ENCODE assay signal across 13 cellular contexts in the genomic region with DNA sequence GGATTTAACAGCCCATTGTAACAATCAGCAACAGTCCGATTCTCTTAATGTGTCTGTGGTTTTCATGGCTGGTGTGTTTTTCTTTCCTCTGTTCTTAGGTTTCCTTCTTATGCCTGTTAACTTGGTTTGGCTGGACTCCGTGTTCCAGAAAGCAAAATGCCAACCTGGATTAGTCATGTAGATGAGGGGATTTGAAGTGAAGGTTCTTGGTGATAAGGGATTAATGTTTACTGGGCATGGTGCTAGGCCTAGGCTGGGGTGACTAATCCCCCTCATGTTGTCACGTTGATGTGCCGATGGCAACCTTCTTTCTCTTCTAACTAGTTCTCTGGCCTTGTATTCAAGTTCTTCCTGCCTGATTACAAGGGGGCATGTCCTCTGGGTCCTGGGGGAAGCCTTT.
A peak's percentile ranks its signal among the peaks of the same experiment; 100 is the strongest.
DNase-seq lines count a peak whose midpoint lies in the region; ATAC-seq, FAIRE-seq and TF ChIP-seq lines count a peak whose summit lies in the region.
"Had no signal": no experiment of that assay in that cellular context is flagged by ENCODE, and none has a peak within 500 bp of the region (broad histone marks: within the 10 kb centered on the region; RNA-seq: fewer than 3 reads in every experiment).

No MANE protein-coding gene starts in this region.

- no peaks in the 10 kb centered on the region for H3K9me3 ChIP-seq in astrocyte (ENCODE audit: insufficient read depth, low read depth, low read length)
- no peaks in the 10 kb centered on the region for H3K9me3 ChIP-seq in endodermal cell (ENCODE audit: control insufficient read depth, low read length)

- FAIRE-seq in H54 (lab: Jason Lieb, UNC) (peak; percentile 15), astrocyte (lab: Jason Lieb, UNC) (peak; percentile 72), D721Med (lab: Jason Lieb, UNC) (no peak)

- CTCF ChIA-PET in activated CD8-positive, alpha-beta memory T cell treated with anti-CD3 and anti-CD28 coated beads, Interleukin-2, amount 10 ng/mL, durations not matched to agents 7 days and 5 days (lab: Charles Lee), result no interaction called here

- peaks cover 7% of the 10 kb centered on the region for H3K4me1 Mint-ChIP-seq in astrocyte (ENCODE audit: low read depth, unreplicated experiment)
- H3K4me1 Mint-ChIP-seq in HFFc6 (ENCODE audit: low read depth), result peaks cover 4% of the 10 kb centered on the region; the same call in 1 of the 2 replicates
- H3K4me1 Mint-ChIP-seq in activated CD8-positive, alpha-beta memory T cell treated with anti-CD3 and anti-CD28 coated beads, Interleukin-2, amount 10 ng/mL, durations not matched to agents 7 days and 5 days, result no peaks in the 10 kb centered on the region
- H3K4me1 Mint-ChIP-seq in endodermal cell, result peaks cover 8% of the 10 kb centered on the region

- TF ChIP-seq CTCF in astrocyte (IDR thresholded peaks at IDR 0.05; ENCODE audit: insufficient read depth, low read depth, low read length), result no peak
- no peak for TF ChIP-seq CTCF in D721Med (IDR thresholded peaks at IDR 0.05; ENCODE audit: insufficient read depth, missing control alignments)
- no peak for TF ChIP-seq CTCF in HFFc6 (IDR thresholded peaks at IDR 0.05)
- no peak for TF ChIP-seq CTCF in endodermal cell (conservative IDR thresholded peaks at IDR 0.05)

- no peaks in the 10 kb centered on the region for H4K20me1 ChIP-seq in astrocyte (ENCODE audit: insufficient read depth, low read length)

- H3K27ac ChIP-seq in astrocyte (ENCODE audit: low read depth, low read length) (peak overlapping the region; percentile 21), endodermal cell (ENCODE audit: low read depth, low read length) (no peak overlapping the region)

- no peaks in the 10 kb centered on the region for H3K79me2 ChIP-seq in astrocyte (ENCODE audit: insufficient read depth, low read length)

- H3K9ac ChIP-seq in astrocyte (ENCODE audit: low read length) (no peak overlapping the region), endodermal cell (ENCODE audit: extremely low read depth, low read length, poor library complexity, severe bottlenecking) (no peak overlapping the region)

- no peak overlapping the region for H2AFZ ChIP-seq in astrocyte (ENCODE audit: low read depth, low read length)

- H3K4me3 Mint-ChIP-seq in astrocyte (ENCODE audit: unreplicated experiment), result no peak overlapping the region
- H3K4me3 Mint-ChIP-seq in HFFc6, result no peak overlapping the region
- H3K4me3 Mint-ChIP-seq in activated CD8-positive, alpha-beta memory T cell treated with anti-CD3 and anti-CD28 coated beads, Interleukin-2, amount 10 ng/mL, durations not matched to agents 7 days and 5 days, result no peak overlapping the region
- H3K4me3 Mint-ChIP-seq in endodermal cell, result no peak overlapping the region
- H3K4me3 Mint-ChIP-seq: activated CD4-positive, alpha-beta memory T cell treated with anti-CD3 and anti-CD28 coated beads, Interleukin-2, amount 10 ng/mL, durations not matched to agents 7 days and 5 days; CD8-positive, alpha-beta T cell had no signal

- TF ChIP-seq POLR2A in H54 (IDR thresholded peaks at IDR 0.05; ENCODE audit: low read depth, low read length), result no peak

- H3K4me1 ChIP-seq in astrocyte (ENCODE audit: insufficient read depth, low read length) (peaks cover 3% of the 10 kb centered on the region), endodermal cell (ENCODE audit: control insufficient read depth, insufficient read depth, low read length) (no peaks in the 10 kb centered on the region)

- 89 to 100% methylated on average over 1 to 4 of the region's 4 CpGs for WGBS in endodermal cell (ENCODE audit: insufficient coverage in 1 of 2, insufficient read length in 1 of 2), 2 experiments

- no peaks in the 10 kb centered on the region for H3K36me3 Mint-ChIP-seq in astrocyte (ENCODE audit: low read depth, unreplicated experiment)
- no peaks in the 10 kb centered on the region for H3K36me3 Mint-ChIP-seq in HFFc6 (ENCODE audit: low read depth)
- H3K36me3 Mint-ChIP-seq in activated CD8-positive, alpha-beta memory T cell treated with anti-CD3 and anti-CD28 coated beads, Interleukin-2, amount 10 ng/mL, durations not matched to agents 7 days and 5 days, result no peaks in the 10 kb centered on the region
- no peaks in the 10 kb centered on the region for H3K36me3 Mint-ChIP-seq in endodermal cell (ENCODE audit: low read depth)
- H3K36me3 Mint-ChIP-seq: CD8-positive, alpha-beta T cell had no signal

- H3K27me3 ChIP-seq in astrocyte (ENCODE audit: insufficient read depth, low read length), result no peaks in the 10 kb centered on the region
- no peaks in the 10 kb centered on the region for H3K27me3 ChIP-seq in endodermal cell (ENCODE audit: control insufficient read depth, insufficient read depth, low read length, poor library complexity, severe bottlenecking)

- DNase-seq in H54 (ENCODE audit: insufficient read length, low spot score) (peak; percentile 21), astrocyte (ENCODE audit: low read depth) (peak; percentile 97), glomerular visceral epithelial cell (ENCODE audit: extremely low spot score) (peak; percentile 82), stromal cell of bone marrow (ENCODE audit: low read depth) (peak; percentile 32), D721Med (ENCODE audit: insufficient read length, low spot score) (no peak), HFFc6 (no peak), endodermal cell (no peak)
- DNase-seq in activated CD8-positive, alpha-beta memory T cell treated with anti-CD3 and anti-CD28 coated beads, Interleukin-2, amount 10 ng/mL, durations not matched to agents 7 days and 5 days, result no peak
- DNase-seq: activated CD4-positive, alpha-beta memory T cell treated with anti-CD3 and anti-CD28 coated beads, Interleukin-2, amount 10 ng/mL, durations not matched to agents 7 days and 5 days; CD8-positive, alpha-beta T cell; NCI-H1048; retina; SW 1271 had no signal

- H3K36me3 ChIP-seq in astrocyte (ENCODE audit: insufficient read depth, low read length) (no peaks in the 10 kb centered on the region), endodermal cell (ENCODE audit: control insufficient read depth, insufficient read depth, low read length) (no peaks in the 10 kb centered on the region)

- peak overlapping the region; percentile 22 for H3K4me2 ChIP-seq in astrocyte (ENCODE audit: low read length)

- H3K4me3 ChIP-seq in astrocyte (ENCODE audit: insufficient read depth, low read depth, low read length) (no peak overlapping the region), endodermal cell (ENCODE audit: low read length) (no peak overlapping the region)

- H3K9me3 Mint-ChIP-seq in astrocyte (ENCODE audit: unreplicated experiment) (peaks cover 2% of the 10 kb centered on the region), HFFc6 (no peaks in the 10 kb centered on the region), endodermal cell (no peaks in the 10 kb centered on the region)
- H3K9me3 Mint-ChIP-seq in activated CD8-positive, alpha-beta memory T cell treated with anti-CD3 and anti-CD28 coated beads, Interleukin-2, amount 10 ng/mL, durations not matched to agents 7 days and 5 days (ENCODE audit: low read depth), result no peaks in the 10 kb centered on the region
- H3K9me3 Mint-ChIP-seq: activated CD4-positive, alpha-beta memory T cell treated with anti-CD3 and anti-CD28 coated beads, Interleukin-2, amount 10 ng/mL, durations not matched to agents 7 days and 5 days; CD8-positive, alpha-beta T cell had no signal

- no peak overlapping the region for H3K27ac Mint-ChIP-seq in astrocyte (ENCODE audit: unreplicated experiment)
- no peak overlapping the region for H3K27ac Mint-ChIP-seq in HFFc6
- H3K27ac Mint-ChIP-seq in activated CD8-positive, alpha-beta memory T cell treated with anti-CD3 and anti-CD28 coated beads, Interleukin-2, amount 10 ng/mL, durations not matched to agents 7 days and 5 days, result no peak overlapping the region
- H3K27ac Mint-ChIP-seq in endodermal cell, result no peak overlapping the region
- H3K27ac Mint-ChIP-seq: activated CD4-positive, alpha-beta memory T cell treated with anti-CD3 and anti-CD28 coated beads, Interleukin-2, amount 10 ng/mL, durations not matched to agents 7 days and 5 days; CD8-positive, alpha-beta T cell had no signal

- H3K27me3 Mint-ChIP-seq in astrocyte (ENCODE audit: low read depth, unreplicated experiment) (peaks cover 1% of the 10 kb centered on the region), HFFc6 (ENCODE audit: insufficient read depth) (peaks cover 9% of the 10 kb centered on the region), endodermal cell (ENCODE audit: insufficient read depth) (no peaks in the 10 kb centered on the region)
- peaks cover 6% of the 10 kb centered on the region for H3K27me3 Mint-ChIP-seq in activated CD8-positive, alpha-beta memory T cell treated with anti-CD3 and anti-CD28 coated beads, Interleukin-2, amount 10 ng/mL, durations not matched to agents 7 days and 5 days

- no peak for ATAC-seq in activated CD8-positive, alpha-beta memory T cell treated with anti-CD3 and anti-CD28 coated beads, Interleukin-2, amount 10 ng/mL, durations not matched to agents 7 days and 5 days
- ATAC-seq: CD8-positive, alpha-beta T cell had no signal

Comparison
In these comparisons a context has a peak if more than half of its experiments do, and no peak if none do; other contexts are left out.
1. DNase-seq: peak in H54 (single experiment), astrocyte (single experiment), glomerular visceral epithelial cell (single experiment) and stromal cell of bone marrow (single experiment); none in D721Med (single experiment), HFFc6 (single experiment), activated CD8-positive, alpha-beta memory T cell treated with anti-CD3 and anti-CD28 coated beads, Interleukin-2, amount 10 ng/mL, durations not matched to agents 7 days and 5 days (single experiment) and endodermal cell (single experiment).